ENCODE assay signal across 21 cellular contexts in genomic region chr3:188047536-188047935, GRCh38.
DNase-seq lines count a peak whose midpoint lies in the region; ATAC-seq, FAIRE-seq and TF ChIP-seq lines count a peak whose summit lies in the region.
"Had no signal": no experiment of that assay in that cellular context is flagged by ENCODE, and none has a peak within 500 bp of the region (broad histone marks: within the 10 kb centered on the region; RNA-seq: fewer than 3 reads in every experiment).

No MANE protein-coding gene starts in this region.

- H2AFZ ChIP-seq in OCI-LY7 (ENCODE audit: low read length): 0 out of 2 replicates have a peak overlapping the region, but pooled peaks have one; percentile 5
- H2AFZ ChIP-seq: GM23248 had no signal

- H3K27me3 ChIP-seq in BLaER1 (no peaks in the 10 kb centered on the region), bronchial epithelial cell (ENCODE audit: control insufficient read depth, insufficient read depth, low read length) (peaks cover 3% of the 10 kb centered on the region)

- peak; percentile 55 for FAIRE-seq in bronchial epithelial cell (lab: Jason Lieb, UNC)
- FAIRE-seq: A549, D721Med, GM12878, GM19239 had no signal

- H3K4me2 ChIP-seq in BLaER1: peak overlapping the region; percentile 73; the same call in 1 of the 2 replicates
- H3K4me2 ChIP-seq in OCI-LY7 (ENCODE audit: low read length): no peak overlapping the region
- H3K4me2 ChIP-seq: A549 had no signal

- POLR2A ChIA-PET in OCI-LY7 (lab: Charles Lee): interaction anchor here (0.7 to 4.4 kb wide), 6 partner anchors 14 to 67 kb away, joined by 3 to 22 read pairs (median 3); no protein-coding TSS in a partner anchor

- H4K20me1 ChIP-seq in BLaER1 (no peaks in the 10 kb centered on the region), OCI-LY7 (ENCODE audit: insufficient read depth, low read length) (no peaks in the 10 kb centered on the region)
- H4K20me1 ChIP-seq: BLaER1 treated with 17β-estradiol and CSF1 and Interleukin-3, amounts not matched to agents 10 nM and 100 nM had no signal

- peaks cover 49% of the 10 kb centered on the region for H3K4me1 ChIP-seq in BLaER1
- peaks cover 67% of the 10 kb centered on the region for H3K4me1 ChIP-seq in OCI-LY7 (ENCODE audit: insufficient read depth, low read length, poor library complexity, severe bottlenecking)

- ATAC-seq in HG02973 (IDR thresholded peaks at IDR 0.05; ENCODE audit: unreplicated experiment): no peak
- ATAC-seq: A549, GM12878, HCT116 had no signal

- no TSS peak for BruUV-seq in OCI-LY7 (replicated peaks; lab: Mats Ljungman, UMichigan)

- DNase-seq in OCI-LY7 (ENCODE audit: low spot score) (no peak), bronchial epithelial cell (ENCODE audit: low read depth) (no peak), GOT3 (lab: John Stamatoyannopoulos, UW) (no peak)
- DNase-seq in activated CD8-positive, alpha-beta memory T cell treated with anti-CD3 and anti-CD28 coated beads, Interleukin-2, amount 50 U/mL, for 4 hours: no peak
- DNase-seq: 8988T; CD4-positive, alpha-beta T cell; CD8-positive, alpha-beta memory T cell; DMS 273 treated with DMSO at 0.1 percent for 48 hours; DMS79; GDM1; GM23248; H9; HFFc6 had no signal

- no peaks in the 10 kb centered on the region for H3K9me3 ChIP-seq in BLaER1
- no peaks in the 10 kb centered on the region for H3K9me3 ChIP-seq in OCI-LY7 (ENCODE audit: low read length)
- H3K9me3 ChIP-seq: A549 had no signal

- no peaks in the 10 kb centered on the region for H3K79me2 ChIP-seq in OCI-LY7 (ENCODE audit: insufficient read depth, low read depth, low read length)

- CTCF ChIA-PET in OCI-LY7 (lab: Charles Lee; ENCODE audit: unreplicated experiment): no interaction called here

- H3K9me2 ChIP-seq in OCI-LY7 (ENCODE audit: insufficient read depth, low read length): no peaks in the 10 kb centered on the region

- TF ChIP-seq CTCF in OCI-LY7 (conservative IDR thresholded peaks at IDR 0.05; ENCODE audit: low read length) (no peak), bronchial epithelial cell (IDR thresholded peaks at IDR 0.05; ENCODE audit: insufficient read depth, low read length, severe bottlenecking) (no peak)

- H3K27ac ChIP-seq in BLaER1: no peak overlapping the region
- H3K27ac ChIP-seq in OCI-LY7 (ENCODE audit: low read depth, low read length, poor library complexity, severe bottlenecking): no peak overlapping the region
- H3K27ac ChIP-seq: A549; BLaER1 treated with 17β-estradiol and CSF1 and Interleukin-3, amounts not matched to agents 10 nM and 100 nM; GM23248 had no signal

- intact Hi-C loops in OCI-LY7 (cut with micrococcal nuclease; ENCODE audit: unreplicated experiment): no loop called here

- no peaks in the 10 kb centered on the region for H3K36me3 ChIP-seq in BLaER1
- no peaks in the 10 kb centered on the region for H3K36me3 ChIP-seq in OCI-LY7 (ENCODE audit: insufficient read depth, low read length)
- H3K36me3 ChIP-seq in bronchial epithelial cell (ENCODE audit: control insufficient read depth, insufficient read depth, low read length): no peaks in the 10 kb centered on the region
- H3K36me3 ChIP-seq: BLaER1 treated with 17β-estradiol and CSF1 and Interleukin-3, amounts not matched to agents 10 nM and 100 nM had no signal

- no peak overlapping the region for H3K9ac ChIP-seq in BLaER1
- H3K9ac ChIP-seq: BLaER1 treated with 17β-estradiol and CSF1 and Interleukin-3, amounts not matched to agents 10 nM and 100 nM; GM23248 had no signal

- H3K4me3 ChIP-seq in BLaER1 (no peak overlapping the region), OCI-LY7 (ENCODE audit: low read depth, low read length, poor library complexity, severe bottlenecking) (no peak overlapping the region), bronchial epithelial cell (ENCODE audit: low read depth, low read length) (no peak overlapping the region)
- H3K4me3 ChIP-seq: A549; BLaER1 treated with 17β-estradiol and CSF1 and Interleukin-3, amounts not matched to agents 10 nM and 100 nM; GM12878; GM23248 had no signal
